Comparison of ENCODE assay signal across 8 cellular contexts in genomic region chr19:18281082-18282020, GRCh38. TPM values are rescaled to one million over a fixed set of nuclear protein-coding genes. Genes with fewer than 3 reads are reported as not detected.
DNase-seq lines count a peak whose midpoint lies in the region; ATAC-seq, FAIRE-seq and TF ChIP-seq lines count a peak whose summit lies in the region.

Gene JUND (minus strand): TSS chr19:18281622. CDS start chr19:18281484, 138 bp downstream.

- no peak for TF ChIP-seq CTCF in kidney (IDR thresholded peaks at IDR 0.05; ENCODE audit: borderline replicate concordance, extremely low read depth, insufficient read depth)

- intact Hi-C loops in kidney (cut with DNase I): no loop called here

- peaks cover 8 to 15% of the 10 kb centered on the region in 2 donors for H3K36me3 ChIP-seq in kidney (ENCODE audit: control insufficient read depth in 1 of 2, insufficient read depth in 2 of 2, low read length in 2 of 2)

- H3K27ac ChIP-seq in kidney (ENCODE audit: low read depth in 2 of 2, low read length in 2 of 2): peak within 1 kb of the TSS; percentile 100

- peak; percentile 61 for ATAC-seq in GM19043 (IDR thresholded peaks at IDR 0.05; ENCODE audit: low read depth, unreplicated experiment)
- ATAC-seq in HG03354 (IDR thresholded peaks at IDR 0.05; ENCODE audit: poor library complexity, severe bottlenecking, unreplicated experiment): peak; percentile 65

- peaks cover 12 to 27% of the 10 kb centered on the region in 2 donors for H3K4me1 ChIP-seq in kidney (ENCODE audit: control insufficient read depth in 1 of 2, insufficient read depth in 1 of 2, low read depth in 1 of 2, low read length in 2 of 2)

- no peaks in the 10 kb centered on the region for H3K9me3 ChIP-seq in kidney (ENCODE audit: control insufficient read depth in 1 of 2, low read length in 2 of 2)

- no peak for FAIRE-seq in kidney (lab: Jason Lieb, UNC)

- DNase-seq in Ammon's horn (ENCODE audit: low spot score) (peak; percentile 99), NCI-H446 treated with DMSO at 0.1 percent for 48 hours (lab: John Stamatoyannopoulos, UW) (peak; percentile 96), cerebellar nuclear complex (lab: John Stamatoyannopoulos, UW) (peak; percentile 74 to 89), kidney (peak; percentile 100)
- DNase-seq in activated CD4-positive, alpha-beta T cell treated with anti-CD3 and anti-CD28 coated beads for 1 hour: peak; percentile 98
- DNase-seq in stimulated activated CD4-positive, alpha-beta T cell treated with anti-CD3 and anti-CD28 coated beads, Interleukin-15, amount 100 ng/mL, for 1 hour (ENCODE audit: low read depth in 1 of 2, low spot score in 1 of 2): peak; percentile 95 to 97

- peak within 1 kb of the TSS; percentile 99 for H3K4me3 ChIP-seq in kidney (ENCODE audit: low read length in 2 of 2)

- H3K9ac ChIP-seq in kidney (ENCODE audit: low read length in 2 of 2): peak within 1 kb of the TSS; percentile 100

RNA-seq across cellular contexts. Expression of gene JUND, which starts in this region (rescaled TPM):
- total RNA-seq in kidney: 181 TPM
- polyA plus RNA-seq in kidney (ENCODE audit: insufficient read depth, low read depth, low replicate concordance): 117 TPM

Comparison
In these comparisons a context has a peak if more than half of its experiments do, and no peak if none do; other contexts are left out.
1. Peak in every context shown above with its lines: DNase-seq, ATAC-seq, H3K4me3 ChIP-seq and H3K27ac ChIP-seq.